10 cellular contexts compared by ENCODE assay signal in genomic region chr1:25697426-25698220, GRCh38.
DNase-seq lines count a peak whose midpoint lies in the region; ATAC-seq and TF ChIP-seq lines count a peak whose summit lies in the region.
"Had no signal": no experiment of that assay in that cellular context is flagged by ENCODE, and none has a peak within 500 bp of the region (broad histone marks: within the 10 kb centered on the region; RNA-seq: fewer than 3 reads in every experiment).

No MANE protein-coding gene starts in this region.

- TF ChIP-seq POLR2A in stomach (IDR thresholded peaks at IDR 0.05): no peak

- intact Hi-C loops in stomach (cut with DNase I; ENCODE audit: low total_unique reads): no loop called here

- H3K27me3 ChIP-seq in esophagus (ENCODE audit: control insufficient read depth in 1 of 2, insufficient read depth in 2 of 2, low read length in 2 of 2): no peaks in the 10 kb centered on the region
- H3K27me3 ChIP-seq in stomach: no peaks in the 10 kb centered on the region
- H3K27me3 ChIP-seq: Peyer's patch, upper lobe of right lung had no signal

- no peak for TF ChIP-seq CTCF in stomach (IDR thresholded peaks at IDR 0.05)

- in situ Hi-C loops in ACHN (cut with HindIII; ENCODE audit: low pct_ligation_motif_present, low pct_unique_long_range_greater_than_20kb, low sequenced_read_pairs): no loop called here

- TF ChIP-seq EP300 in stomach (IDR thresholded peaks at IDR 0.05): no peak

- peaks cover 17 to 23% of the 10 kb centered on the region in 2 donors for H3K4me1 ChIP-seq in esophagus (ENCODE audit: control insufficient read depth in 2 of 2, insufficient read depth in 2 of 2, low read length in 1 of 2)
- H3K4me1 ChIP-seq in stomach: peaks cover 9 to 92% (median 64%) of the 10 kb centered on the region in 4 donors

- ATAC-seq in HG03520 (IDR thresholded peaks at IDR 0.05; ENCODE audit: unreplicated experiment): no peak
- ATAC-seq in GM19467 (IDR thresholded peaks at IDR 0.05; ENCODE audit: unreplicated experiment): no peak
- ATAC-seq: upper lobe of right lung had no signal

- 49 to 56% methylated on average over 10 of the region's 10 CpGs for WGBS in esophagus, 2 donors
- 57 to 70% (median 61%) methylated on average over 10 of the region's 10 CpGs for WGBS in stomach, 5 donors

- H3K9me3 ChIP-seq in esophagus (ENCODE audit: control insufficient read depth in 2 of 2, insufficient read depth in 1 of 2, low read depth in 1 of 2, low read length in 1 of 2): no peaks in the 10 kb centered on the region
- no peaks in the 10 kb centered on the region for H3K9me3 ChIP-seq in stomach
- H3K9me3 ChIP-seq: Peyer's patch, upper lobe of right lung had no signal

- H3K4me3 ChIP-seq in esophagus (ENCODE audit: low read depth in 1 of 2, low read length in 2 of 2) (no peak overlapping the region), stomach (no peak overlapping the region)
- H3K4me3 ChIP-seq: Peyer's patch, upper lobe of right lung had no signal

- H3K36me3 ChIP-seq in esophagus (ENCODE audit: control insufficient read depth in 2 of 2, insufficient read depth in 2 of 2, low read length in 1 of 2): no peaks in the 10 kb centered on the region
- no peaks in the 10 kb centered on the region for H3K36me3 ChIP-seq in stomach
- H3K36me3 ChIP-seq: Peyer's patch, upper lobe of right lung had no signal

- H3K27ac ChIP-seq in esophagus (ENCODE audit: low read depth in 2 of 2, low read length in 1 of 2) (peak overlapping the region; percentile 70 to 79), stomach (peak overlapping the region in 4 of 5 donors; percentile 81 to 90 (median 88))
- H3K27ac ChIP-seq: upper lobe of right lung had no signal

- DNase-seq in activated gamma-delta T cell treated with Interleukin-2 at 50 U/mL for 16 hours: peak; percentile 33
- no peak for DNase-seq in activated gamma-delta T cell (lab: John Stamatoyannopoulos, UW)
- DNase-seq in NCI-H446 treated with DMSO at 0.1 percent for 48 hours (lab: John Stamatoyannopoulos, UW): peak; percentile 55
- DNase-seq in stomach: no peak
- no peak for DNase-seq in ACHN
- DNase-seq: Peyer's patch, upper lobe of right lung had no signal

Comparison
In these comparisons a context has a peak if more than half of its experiments do, and no peak if none do; other contexts are left out.
1. DNase-seq: peak in activated gamma-delta T cell treated with Interleukin-2 at 50 U/mL for 16 hours (single experiment) and NCI-H446 treated with DMSO at 0.1 percent for 48 hours (single experiment); none in activated gamma-delta T cell (single experiment), stomach (single experiment) and ACHN (single experiment).